1 cellular context compared by ENCODE assay signal in genomic region chr5:133399247-133399891, GRCh38.
TF ChIP-seq lines count a peak whose summit lies in the region.

No MANE protein-coding gene starts in this region.

TF ChIP-seq in GM12878, 131 proteins besides CTCF, POLR2A, EP300 and RAD21 (continued from another document):
- no peak for TF ChIP-seq SMAD1 (IDR thresholded peaks at IDR 0.05; ENCODE audit: low read depth, partially characterized antibody)
- TF ChIP-seq CBX3 (IDR thresholded peaks at IDR 0.05; ENCODE audit: borderline replicate concordance, low read depth) = no peak
- TF ChIP-seq, protein P1, sequence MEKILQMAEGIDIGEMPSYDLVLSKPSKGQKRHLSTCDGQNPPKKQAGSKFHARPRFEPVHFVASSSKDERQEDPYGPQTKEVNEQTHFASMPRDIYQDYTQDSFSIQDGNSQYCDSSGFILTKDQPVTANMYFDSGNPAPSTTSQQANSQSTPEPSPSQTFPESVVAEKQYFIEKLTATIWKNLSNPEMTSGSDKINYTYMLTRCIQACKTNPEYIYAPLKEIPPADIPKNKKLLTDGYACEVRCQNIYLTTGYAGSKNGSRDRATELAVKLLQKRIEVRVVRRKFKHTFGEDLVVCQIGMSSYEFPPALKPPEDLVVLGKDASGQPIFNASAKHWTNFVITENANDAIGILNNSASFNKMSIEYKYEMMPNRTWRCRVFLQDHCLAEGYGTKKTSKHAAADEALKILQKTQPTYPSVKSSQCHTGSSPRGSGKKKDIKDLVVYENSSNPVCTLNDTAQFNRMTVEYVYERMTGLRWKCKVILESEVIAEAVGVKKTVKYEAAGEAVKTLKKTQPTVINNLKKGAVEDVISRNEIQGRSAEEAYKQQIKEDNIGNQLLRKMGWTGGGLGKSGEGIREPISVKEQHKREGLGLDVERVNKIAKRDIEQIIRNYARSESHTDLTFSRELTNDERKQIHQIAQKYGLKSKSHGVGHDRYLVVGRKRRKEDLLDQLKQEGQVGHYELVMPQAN (conservative IDR thresholded peaks at IDR 0.05) = no peak
- TF ChIP-seq MEF2A (IDR thresholded peaks at IDR 0.05; ENCODE audit: insufficient read depth, low read depth, low read length) = no peak
- TF ChIP-seq FOS (IDR thresholded peaks at IDR 0.05; ENCODE audit: borderline replicate concordance, extremely low read depth, insufficient read length) = no peak
- TF ChIP-seq, protein P2, sequence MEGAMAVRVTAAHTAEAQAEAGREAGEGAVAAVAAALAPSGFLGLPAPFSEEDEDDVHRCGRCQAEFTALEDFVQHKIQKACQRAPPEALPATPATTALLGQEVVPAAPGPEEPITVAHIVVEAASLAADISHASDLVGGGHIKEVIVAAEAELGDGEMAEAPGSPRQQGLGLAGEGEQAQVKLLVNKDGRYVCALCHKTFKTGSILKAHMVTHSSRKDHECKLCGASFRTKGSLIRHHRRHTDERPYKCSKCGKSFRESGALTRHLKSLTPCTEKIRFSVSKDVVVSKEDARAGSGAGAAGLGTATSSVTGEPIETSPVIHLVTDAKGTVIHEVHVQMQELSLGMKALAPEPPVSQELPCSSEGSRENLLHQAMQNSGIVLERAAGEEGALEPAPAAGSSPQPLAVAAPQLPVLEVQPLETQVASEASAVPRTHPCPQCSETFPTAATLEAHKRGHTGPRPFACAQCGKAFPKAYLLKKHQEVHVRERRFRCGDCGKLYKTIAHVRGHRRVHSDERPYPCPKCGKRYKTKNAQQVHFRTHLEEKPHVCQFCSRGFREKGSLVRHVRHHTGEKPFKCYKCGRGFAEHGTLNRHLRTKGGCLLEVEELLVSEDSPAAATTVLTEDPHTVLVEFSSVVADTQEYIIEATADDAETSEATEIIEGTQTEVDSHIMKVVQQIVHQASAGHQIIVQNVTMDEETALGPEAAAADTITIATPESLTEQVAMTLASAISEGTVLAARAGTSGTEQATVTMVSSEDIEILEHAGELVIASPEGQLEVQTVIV (IDR thresholded peaks at IDR 0.05; ENCODE audit: borderline replicate concordance, partially characterized antibody) = no peak
